Comparison of ENCODE assay signal across 1 cellular context in genomic region chr6:20458051-20458894, GRCh38.
TF ChIP-seq lines count a peak whose summit lies in the region.

No MANE protein-coding gene starts in this region.

TF ChIP-seq in K562, 482 proteins besides CTCF, POLR2A, EP300 and RAD21 (continued from another document and continues in another):
- TF ChIP-seq SMAD4 (CRISPR knock-in tag; conservative IDR thresholded peaks at IDR 0.05) (peak; percentile 62; the same call in 1 of the 2 replicates), NCOA2 (IDR thresholded peaks at IDR 0.05; ENCODE audit: partially characterized antibody in 2 of 2) (peak in 1 of 2 experiments; percentile 55), ZBTB17 (CRISPR knock-in tag; IDR thresholded peaks at IDR 0.05) (peak; percentile 13; the same call in 1 of the 2 replicates), ZNF232 (CRISPR knock-in tag; IDR thresholded peaks at IDR 0.05) (no peak), MBD2 (IDR thresholded peaks at IDR 0.05; ENCODE audit: borderline replicate concordance, low read depth) (peak; percentile 85), HDAC1 (IDR thresholded peaks at IDR 0.05) (peak in 1 of 2 experiments; percentile 88; a peak in 2 of 4 replicates), RNF2 (IDR thresholded peaks at IDR 0.05) (peak; percentile 89), MXI1 (IDR thresholded peaks at IDR 0.05; ENCODE audit: low read depth, low read length) (0 out of 2 replicates have a peak, but pooled peaks have one; percentile 43), TOE1 (IDR thresholded peaks at IDR 0.05; ENCODE audit: borderline replicate concordance) (no peak), TOE1 (CRISPR knock-in tag; IDR thresholded peaks at IDR 0.05; ENCODE audit: borderline replicate concordance, low read depth) (no peak), XRCC5 (IDR thresholded peaks at IDR 0.05; ENCODE audit: low read depth, low read length) (no peak), CBFA2T2 (conservative IDR thresholded peaks at IDR 0.05) (peak; percentile 82), MTA3 (IDR thresholded peaks at IDR 0.05; ENCODE audit: borderline replicate concordance) (peak; percentile 92), TEAD4 (IDR thresholded peaks at IDR 0.05; ENCODE audit: low read length) (peak; percentile 92), TEAD4 (CRISPR knock-in tag; IDR thresholded peaks at IDR 0.05; ENCODE audit: borderline replicate concordance) (no peak), ZNF384 (IDR thresholded peaks at IDR 0.05; ENCODE audit: low read depth, low read length) (peak; percentile 91), MGA (IDR thresholded peaks at IDR 0.05) (no peak), ELF1 (tag; IDR thresholded peaks at IDR 0.05) (no peak), SMARCA4 (IDR thresholded peaks at IDR 0.05) (peak; percentile 100), MEF2D (tag; conservative IDR thresholded peaks at IDR 0.05; ENCODE audit: low read depth) (peak; percentile 93), BHLHE40 (IDR thresholded peaks at IDR 0.05; ENCODE audit: low read length) (peak; percentile 57; the same call in 1 of the 2 replicates), NFIC (IDR thresholded peaks at IDR 0.05) (peak; percentile 65), CUX1 (CRISPR knock-in tag; IDR thresholded peaks at IDR 0.05) (0 out of 2 replicates have a peak, but pooled peaks have one; percentile 64), HCFC1 (IDR thresholded peaks at IDR 0.05; ENCODE audit: low read depth, low read length) (peak; percentile 37; the same call in 1 of the 2 replicates), RBBP5 (IDR thresholded peaks at IDR 0.05; ENCODE audit: borderline replicate concordance, insufficient read depth, low read length, poor library complexity, severe bottlenecking) (peak; percentile 53), ZNF764 (CRISPR knock-in tag; IDR thresholded peaks at IDR 0.05; ENCODE audit: low read depth) (no peak), NFIX (CRISPR knock-in tag; IDR thresholded peaks at IDR 0.05; ENCODE audit: low read depth) (no peak; the same call in 1 of the 2 replicates), ZNF124 (CRISPR knock-in tag; IDR thresholded peaks at IDR 0.05) (no peak), L3MBTL2 (IDR thresholded peaks at IDR 0.05) (no peak; the same call in 1 of the 2 replicates), PRMT5 (CRISPR knock-in tag; IDR thresholded peaks at IDR 0.05) (no peak), ZNF175 (CRISPR knock-in tag; IDR thresholded peaks at IDR 0.05; ENCODE audit: low read depth) (no peak; the same call in 1 of the 2 replicates), UBTF (IDR thresholded peaks at IDR 0.05; ENCODE audit: borderline replicate concordance in 1 of 2, low read depth in 2 of 2, low read length in 2 of 2) (no peak), DACH1 (IDR thresholded peaks at IDR 0.05; ENCODE audit: partially characterized antibody) (peak; percentile 59), SREBF2 (CRISPR knock-in tag; IDR thresholded peaks at IDR 0.05) (no peak), RCOR1 (IDR thresholded peaks at IDR 0.05; ENCODE audit: borderline replicate concordance in 1 of 2, low read depth in 2 of 2, low read length in 2 of 2) (peak; percentile 51 to 93), ZNF431 (CRISPR knock-in tag; IDR thresholded peaks at IDR 0.05) (no peak), COPS2 (conservative IDR thresholded peaks at IDR 0.05) (no peak), ZBTB12 (CRISPR knock-in tag; IDR thresholded peaks at IDR 0.05) (no peak), CGGBP1 (CRISPR knock-in tag; IDR thresholded peaks at IDR 0.05) (no peak)
